Comparison of ENCODE assay signal across 8 cellular contexts in genomic region chr3:38491215-38491614, GRCh38.
"Had no signal": no experiment of that assay in that cellular context is flagged by ENCODE, and none has a peak within 500 bp of the region (broad histone marks: within the 10 kb centered on the region; RNA-seq: fewer than 3 reads in every experiment).

No MANE protein-coding gene starts in this region.

- H3K27ac ChIP-seq: GM23248 had no signal

- DNase-seq: GM23248, GOT3, H7, H9, HCEC 1CT, HFFc6 had no signal

- H3K9me3 Mint-ChIP-seq: GM23338, H9, HFFc6 had no signal

- H3K9me3 ChIP-seq: HAP-1 had no signal

- H3K27ac Mint-ChIP-seq: GM23338, HFFc6 had no signal

- H3K4me3 Mint-ChIP-seq: GM23338, H9, HFFc6 had no signal

- H3K4me1 ChIP-seq: HAP-1 had no signal

- H3K4me1 Mint-ChIP-seq: GM23338, H9 had no signal

- H3K4me3 ChIP-seq: GM23248, GM23338, HAP-1 had no signal

- H3K36me3 ChIP-seq: HAP-1 had no signal
